Comparison of ENCODE assay signal across 37 cellular contexts in the genomic region with DNA sequence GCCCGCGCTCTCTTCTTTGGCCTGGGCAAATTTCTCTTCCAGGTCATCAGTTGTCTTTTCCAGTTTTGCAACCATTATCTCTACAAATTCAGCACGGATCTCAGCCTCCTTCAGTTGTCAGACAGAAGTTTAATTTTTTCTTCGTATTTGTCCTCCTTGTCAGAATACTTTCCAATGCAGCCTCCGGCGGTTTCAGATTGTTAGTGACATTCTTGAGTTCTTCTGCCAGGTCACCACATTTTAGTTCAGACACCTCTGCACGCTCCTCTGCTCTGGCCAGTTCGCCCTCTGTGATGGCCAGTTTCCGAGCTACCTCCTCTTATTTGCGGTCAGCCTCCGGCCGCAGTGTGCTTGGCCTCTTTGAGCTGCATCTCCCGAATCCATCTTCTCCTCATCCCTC. TPM values are rescaled to one million over a fixed set of nuclear protein-coding genes. Genes with fewer than 3 reads are reported as not detected.
"Had no signal": no experiment of that assay in that cellular context is flagged by ENCODE, and none has a peak within 500 bp of the region (broad histone marks: within the 10 kb centered on the region; RNA-seq: fewer than 3 reads in every experiment).

No MANE protein-coding gene starts in this region.

- H3K9me3 ChIP-seq: adrenal gland had no signal

- DNase-seq: activated B cell treated with CpG ODN at 0.5 μM for 24 hours; activated CD4-positive, alpha-beta memory T cell treated with anti-CD3 and anti-CD28 coated beads for 36 hours; activated CD4-positive, alpha-beta T cell treated with anti-CD3 and anti-CD28 coated beads for 4 hours; activated CD4-positive, alpha-beta T cell treated with anti-CD3 and anti-CD28 coated beads, Interleukin-2, amount 10 ng/mL, durations not matched to agents 24 days and 14 days; activated CD4-positive, alpha-beta T cell treated with anti-CD3 and anti-CD28 coated beads, Interleukin-2, amount 50 U/mL, for 1 hour; activated CD4-positive, alpha-beta T cell treated with anti-CD3 and anti-CD28 coated beads, Interleukin-2, amount 50 U/mL, for 4 hours; activated CD4-positive, CD25-positive, alpha-beta regulatory T cell treated with anti-CD3 and anti-CD28 coated beads, Interleukin-2, amount 50 U/mL, for 72 hours; activated CD8-positive, alpha-beta memory T cell treated with anti-CD3 and anti-CD28 coated beads, Interleukin-2, amount 50 U/mL, for 4 hours; activated CD8-positive, alpha-beta T cell treated with anti-CD3 and anti-CD28 coated beads for 36 hours; activated effector memory CD4-positive, alpha-beta T cell treated with anti-CD3 and anti-CD28 coated beads, Interleukin-2, amount 50 U/mL, for 16 hours; activated gamma-delta T cell treated with Interleukin-2 at 50 U/mL for 16 hours; activated naive CD4-positive, alpha-beta T cell; activated naive CD4-positive, alpha-beta T cell treated with anti-CD3 and anti-CD28 coated beads for 36 hours; activated naive CD4-positive, alpha-beta T cell treated with anti-CD3 and anti-CD28 coated beads, Interleukin-2, amount 50 U/mL, for 16 hours; activated naive CD8-positive, alpha-beta T cell treated with anti-CD3 and anti-CD28 coated beads for 36 hours; activated T-cell treated with anti-CD3 and anti-CD28 coated beads for 4 hours; activated T-cell treated with anti-CD3 and anti-CD28 coated beads, Interleukin-2, amount 50 U/mL, for 1 hour; activated T-cell treated with anti-CD3 and anti-CD28 coated beads, Interleukin-2, amount 50 U/mL, for 4 hours; activated T-cell treated with anti-CD3 and anti-CD28 coated beads, Interleukin-2, amount 50 U/mL, for 72 hours; adrenal gland; amniotic stem cell; aorta; central memory CD4-positive, alpha-beta T cell; T-cell; T-helper 17 cell; T1000 had no signal

- H3K4me3 Mint-ChIP-seq: activated B cell treated with CpG ODN at 0.5 μM for 24 hours; activated CD4-positive, alpha-beta memory T cell treated with anti-CD3 and anti-CD28 coated beads for 36 hours; activated CD4-positive, alpha-beta T cell treated with anti-CD3 and anti-CD28 coated beads, Interleukin-2, amount 10 ng/mL, durations not matched to agents 24 days and 14 days; activated CD8-positive, alpha-beta T cell treated with anti-CD3 and anti-CD28 coated beads for 36 hours; activated naive CD4-positive, alpha-beta T cell treated with anti-CD3 and anti-CD28 coated beads for 36 hours; activated naive CD8-positive, alpha-beta T cell treated with anti-CD3 and anti-CD28 coated beads for 36 hours; activated T-cell treated with anti-CD3 and anti-CD28 coated beads, Interleukin-2, amount 50 U/mL, for 4 hours; activated T-cell treated with anti-CD3 and anti-CD28 coated beads, Interleukin-2, amount 50 U/mL, for 72 hours; activated T-helper 1 cell treated with anti-CD3 and anti-CD28 coated beads, Interleukin-12 subunit alpha, Interleukin-12 subunit beta, Interleukin-2, Interleukin-4 antibody, amounts not matched to agents 30 ng/mL and 10 ng/mL and 1 ng/mL, durations not matched to agents 14 hours and 24 hours and 36 hours; activated T-helper 17 cell treated with anti-CD3 and anti-CD28 coated beads, Interleukin-2, amount 50 U/mL, for 72 hours; brain; T-cell; T-helper 17 cell had no signal

- ATAC-seq: activated CD8-positive, alpha-beta T cell treated with anti-CD3 and anti-CD28 coated beads for 36 hours; activated naive CD4-positive, alpha-beta T cell treated with anti-CD3 and anti-CD28 coated beads, Interleukin-2, amount 50 U/mL, for 72 hours; activated T-cell treated with anti-CD3 and anti-CD28 coated beads, Interleukin-2, amount 50 U/mL, for 4 hours; activated T-cell treated with anti-CD3 and anti-CD28 coated beads, Interleukin-2, amount 50 U/mL, for 72 hours; activated T-helper 17 cell treated with anti-CD3 and anti-CD28 coated beads, Interleukin-2, amount 50 U/mL, for 72 hours; T-cell; T-helper 17 cell had no signal

- H3K36me3 ChIP-seq: adrenal gland had no signal

- H3K4me1 Mint-ChIP-seq: activated B cell treated with CpG ODN at 0.5 μM for 24 hours; activated naive CD8-positive, alpha-beta T cell treated with anti-CD3 and anti-CD28 coated beads for 36 hours; activated T-helper 17 cell treated with anti-CD3 and anti-CD28 coated beads, Interleukin-2, amount 50 U/mL, for 72 hours; brain had no signal

- FAIRE-seq: TTC549 had no signal

- H3K9me3 Mint-ChIP-seq: activated B cell treated with CpG ODN at 0.5 μM for 24 hours; activated CD4-positive, alpha-beta memory T cell treated with anti-CD3 and anti-CD28 coated beads for 36 hours; activated CD8-positive, alpha-beta T cell treated with anti-CD3 and anti-CD28 coated beads for 36 hours; activated naive CD4-positive, alpha-beta T cell treated with anti-CD3 and anti-CD28 coated beads for 36 hours; activated naive CD8-positive, alpha-beta T cell treated with anti-CD3 and anti-CD28 coated beads for 36 hours; activated T-cell treated with anti-CD3 and anti-CD28 coated beads, Interleukin-2, amount 50 U/mL, for 4 hours; activated T-cell treated with anti-CD3 and anti-CD28 coated beads, Interleukin-2, amount 50 U/mL, for 72 hours; activated T-helper 1 cell treated with anti-CD3 and anti-CD28 coated beads, Interleukin-12 subunit alpha, Interleukin-12 subunit beta, Interleukin-2, Interleukin-4 antibody, amounts not matched to agents 30 ng/mL and 10 ng/mL and 1 ng/mL, durations not matched to agents 14 hours and 24 hours and 36 hours; activated T-helper 17 cell treated with anti-CD3 and anti-CD28 coated beads, Interleukin-2, amount 50 U/mL, for 72 hours had no signal

- H3K27ac ChIP-seq: adrenal gland, VCaP had no signal

- H3K4me3 ChIP-seq: adrenal gland had no signal

- H3K36me3 Mint-ChIP-seq: activated naive CD8-positive, alpha-beta T cell treated with anti-CD3 and anti-CD28 coated beads for 36 hours; brain; T-cell had no signal

- H3K27ac Mint-ChIP-seq: activated B cell treated with CpG ODN at 0.5 μM for 24 hours; activated CD4-positive, alpha-beta memory T cell treated with anti-CD3 and anti-CD28 coated beads for 36 hours; activated CD4-positive, alpha-beta T cell treated with anti-CD3 and anti-CD28 coated beads, Interleukin-2, amount 10 ng/mL, durations not matched to agents 24 days and 14 days; activated CD8-positive, alpha-beta T cell treated with anti-CD3 and anti-CD28 coated beads for 36 hours; activated naive CD4-positive, alpha-beta T cell treated with anti-CD3 and anti-CD28 coated beads for 36 hours; activated naive CD4-positive, alpha-beta T cell treated with anti-CD3 and anti-CD28 coated beads, Interleukin-2, amount 50 U/mL, for 72 hours; activated naive CD8-positive, alpha-beta T cell treated with anti-CD3 and anti-CD28 coated beads for 36 hours; activated T-cell treated with anti-CD3 and anti-CD28 coated beads, Interleukin-2, amount 50 U/mL, for 72 hours; activated T-helper 1 cell treated with anti-CD3 and anti-CD28 coated beads, Interleukin-12 subunit alpha, Interleukin-12 subunit beta, Interleukin-2, Interleukin-4 antibody, amounts not matched to agents 30 ng/mL and 10 ng/mL and 1 ng/mL, durations not matched to agents 14 hours and 24 hours and 36 hours; activated T-helper 17 cell treated with anti-CD3 and anti-CD28 coated beads, Interleukin-2, amount 50 U/mL, for 72 hours; brain; T-cell; T-helper 17 cell had no signal

RNA-seq across cellular contexts. Expression of a gene that starts 32.8 kb away (rescaled TPM):
- total RNA-seq: activated B cell treated with CpG ODN at 0.5 μM for 24 hours; activated CD4-positive, alpha-beta memory T cell treated with anti-CD3 and anti-CD28 coated beads for 36 hours; activated CD4-positive, alpha-beta T cell treated with anti-CD3 and anti-CD28 coated beads, Interleukin-2, amount 10 ng/mL, durations not matched to agents 24 days and 14 days; activated CD8-positive, alpha-beta memory T cell treated with anti-CD3 and anti-CD28 coated beads for 36 hours; activated CD8-positive, alpha-beta T cell treated with anti-CD3 and anti-CD28 coated beads for 36 hours; activated naive CD4-positive, alpha-beta T cell treated with anti-CD3 and anti-CD28 coated beads for 36 hours; activated naive CD4-positive, alpha-beta T cell treated with anti-CD3 and anti-CD28 coated beads, Interleukin-2, amount 50 U/mL, for 72 hours; activated naive CD8-positive, alpha-beta T cell treated with anti-CD3 and anti-CD28 coated beads for 36 hours; activated T-cell treated with anti-CD3 and anti-CD28 coated beads, Interleukin-2, amount 50 U/mL, for 4 hours; activated T-cell treated with anti-CD3 and anti-CD28 coated beads, Interleukin-2, amount 50 U/mL, for 72 hours; activated T-helper 1 cell treated with anti-CD3 and anti-CD28 coated beads, Interleukin-12 subunit alpha, Interleukin-12 subunit beta, Interleukin-2, Interleukin-4 antibody, amounts not matched to agents 30 ng/mL and 10 ng/mL and 1 ng/mL, durations not matched to agents 14 hours and 24 hours and 36 hours; activated T-helper 17 cell treated with anti-CD3 and anti-CD28 coated beads, Interleukin-2, amount 50 U/mL, for 72 hours; adrenal gland; aorta; cardiac septum; chondrocyte; T-cell; T-helper 1 cell treated with Interleukin-12 subunit alpha and Interleukin-12 subunit beta and Interleukin-4 antibody, amounts not matched to agents 30 ng/mL and 1 ng/mL, for 36 hours; T-helper 17 cell; T-helper 2 cell treated with Interferon-gamma antibody and Interleukin-4, amounts not matched to agents 100 ng/mL and 5 ng/mL, for 36 hours had no signal
- polyA plus RNA-seq: adrenal gland, aorta had no signal
